Comparison of ENCODE assay signal across 23 cellular contexts in the genomic region with DNA sequence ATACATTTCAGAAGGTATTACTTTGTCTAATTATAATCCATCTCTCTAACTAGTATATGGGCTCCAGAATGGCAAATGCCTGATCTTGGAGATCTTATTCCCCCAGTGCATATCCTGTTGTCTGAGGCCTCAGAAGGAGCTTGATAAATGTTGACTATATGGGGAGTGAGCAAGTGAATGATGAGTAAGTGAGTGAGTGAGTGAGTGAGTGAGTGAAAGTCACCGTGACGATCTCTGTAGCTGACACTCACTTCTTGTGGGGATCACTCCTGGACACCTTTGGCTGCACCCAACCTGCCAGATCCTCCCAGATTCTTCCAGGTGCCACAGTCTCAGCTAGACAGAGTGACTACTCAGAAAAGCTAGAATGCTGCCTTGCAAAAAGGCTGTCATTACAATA. TPM values are rescaled to one million over a fixed set of nuclear protein-coding genes. Genes with fewer than 3 reads are reported as not detected.
"Had no signal": no experiment of that assay in that cellular context is flagged by ENCODE, and none has a peak within 500 bp of the region (broad histone marks: within the 10 kb centered on the region; RNA-seq: fewer than 3 reads in every experiment).

No MANE protein-coding gene starts in this region.

- H3K4me1 ChIP-seq: heart right ventricle, left lung, neural progenitor cell, sigmoid colon, testis, vagina had no signal

- H3K4me3 ChIP-seq: heart right ventricle, left lung, lung, neural progenitor cell, sigmoid colon, smooth muscle cell, testis, vagina had no signal

- H3K27ac ChIP-seq: heart right ventricle, left lung, neural progenitor cell, sigmoid colon, testis, vagina had no signal

- H3K4me2 ChIP-seq: neural progenitor cell, smooth muscle cell had no signal

- H3K9ac ChIP-seq: neural progenitor cell had no signal

- FAIRE-seq: endothelial cell of umbilical vein, TTC549 had no signal

- H3K9me3 ChIP-seq: heart right ventricle, left lung, sigmoid colon, testis, vagina had no signal

- H2AFZ ChIP-seq: neural progenitor cell had no signal

- ATAC-seq: effector memory CD8-positive, alpha-beta T cell; heart right ventricle; left lung; naive thymus-derived CD8-positive, alpha-beta T cell had no signal

- H3K27me3 ChIP-seq: left lung, neural progenitor cell, sigmoid colon, testis, vagina had no signal

- H3K36me3 ChIP-seq: heart right ventricle, neural progenitor cell, sigmoid colon, vagina had no signal

- DNase-seq: activated CD4-positive, alpha-beta T cell treated with anti-CD3 and anti-CD28 coated beads for 1 hour; activated CD8-positive, alpha-beta memory T cell treated with anti-CD3 and anti-CD28 coated beads, Interleukin-2, amount 50 U/mL, for 4 hours; activated effector memory CD4-positive, alpha-beta T cell treated with Interleukin-2 at 50 U/mL for 16 hours; activated naive CD4-positive, alpha-beta T cell treated with anti-CD3 and anti-CD28 coated beads for 36 hours; activated T-cell treated with anti-CD3 and anti-CD28 coated beads, Interleukin-2, amount 50 U/mL, for 48 hours; central memory CD4-positive, alpha-beta T cell; dermis blood vessel endothelial cell; effector memory CD8-positive, alpha-beta T cell; heart right ventricle; left lung; naive thymus-derived CD8-positive, alpha-beta T cell; sigmoid colon; stimulated activated CD4-positive, alpha-beta T cell treated with anti-CD3 and anti-CD28 coated beads, Interleukin-15, amount 100 ng/mL, for 24 hours; stimulated activated naive CD4-positive, alpha-beta T cell; T-helper 1 cell; testis; trophoblast cell had no signal

RNA-seq across cellular contexts. Expression of a gene that starts 2.8 kb away (rescaled TPM):
- total RNA-seq: activated naive CD4-positive, alpha-beta T cell treated with anti-CD3 and anti-CD28 coated beads for 36 hours; dermis blood vessel endothelial cell; endothelial cell of umbilical vein; naive thymus-derived CD8-positive, alpha-beta T cell had no signal
- polyA plus RNA-seq: endothelial cell of umbilical vein; naive thymus-derived CD8-positive, alpha-beta T cell had no signal
